8 cellular contexts compared by ENCODE assay signal in genomic region chr5:43120720-43121564, GRCh38. TPM values are rescaled to one million over a fixed set of nuclear protein-coding genes. Genes with fewer than 3 reads are reported as not detected.
DNase-seq lines count a peak whose midpoint lies in the region; ATAC-seq and TF ChIP-seq lines count a peak whose summit lies in the region.

ZNF131 (plus strand) TSS chr5:43120914; CDS start chr5:43122054, 1,140 bp downstream.

- CTCF ChIA-PET in RWPE1 (lab: Yijun Ruan, JAX) = interaction anchor here (0.7 to 1.1 kb wide), 3 partner anchors 11 to 269 kb away, joined by 3 to 4 read pairs (median 3); no protein-coding TSS in a partner anchor

- peak; percentile 98 for DNase-seq in Daoy (ENCODE audit: low read depth)
- peak; percentile 87 for DNase-seq in GOT3 (lab: John Stamatoyannopoulos, UW)
- DNase-seq in LNCaP clone FGC (ENCODE audit: low read depth) = peak; percentile 89
- DNase-seq in RWPE1 (ENCODE audit: low spot score) = peak; percentile 96
- peak; percentile 96 for DNase-seq in activated T-helper 2 cell treated with anti-CD3 and anti-CD28 coated beads, Interferon-gamma antibody, Interleukin-2, Interleukin-4, amounts not matched to agents 10 μg/mL and 5 μg/mL and 100 μg/mL, durations not matched to agents 14 hours and 24 hours and 36 hours (ENCODE audit: low spot score)
- DNase-seq in fibroblast of peridontal ligament (ENCODE audit: extremely low read depth) = peak; percentile 94
- peak; percentile 96 for DNase-seq in natural killer cell treated with Interleukin-12 subunit alpha and Interleukin-12 subunit beta and Interleukin-15 and Interleukin-18, amount 100 ng/mL, for 72 hours (ENCODE audit: low spot score)
- peak; percentile 97 for DNase-seq in stimulated activated naive CD8-positive, alpha-beta T cell treated with anti-CD3 and anti-CD28 coated beads, Interleukin-15, Interleukin-2, amounts not matched to agents 100 U/mL and 50 U/mL, for 24 hours

- no peaks in the 10 kb centered on the region for H3K9me3 Mint-ChIP-seq in activated T-helper 2 cell treated with anti-CD3 and anti-CD28 coated beads, Interferon-gamma antibody, Interleukin-2, Interleukin-4, amounts not matched to agents 10 μg/mL and 5 μg/mL and 100 μg/mL, durations not matched to agents 14 hours and 24 hours and 36 hours
- no peaks in the 10 kb centered on the region for H3K9me3 Mint-ChIP-seq in natural killer cell treated with Interleukin-12 subunit alpha and Interleukin-12 subunit beta and Interleukin-15 and Interleukin-18, amount 100 ng/mL, for 72 hours

- TF ChIP-seq CTCF in LNCaP clone FGC (IDR thresholded peaks at IDR 0.05; ENCODE audit: control insufficient read depth, extremely low read depth, insufficient read depth) = no peak
- no peak for TF ChIP-seq CTCF in RWPE1 (conservative IDR thresholded peaks at IDR 0.05; ENCODE audit: low read depth)

- POLR2A ChIA-PET in RWPE1 (lab: Yijun Ruan, JAX; ENCODE audit: low non-redundant PET) = interaction anchor here (0.5 to 1.2 kb wide), 7 partner anchors 13 to 619 kb away, joined by 3 to 5 read pairs (median 4); partner anchors contain the start of gene HMGCS1

- peak; percentile 98 for ATAC-seq in natural killer cell treated with Interleukin-12 subunit alpha and Interleukin-12 subunit beta and Interleukin-15 and Interleukin-18, amount 100 ng/mL, for 72 hours
- peak; percentile 97 for ATAC-seq in stimulated activated naive CD8-positive, alpha-beta T cell treated with anti-CD3 and anti-CD28 coated beads, Interleukin-15, Interleukin-2, amounts not matched to agents 100 U/mL and 50 U/mL, for 24 hours

- H3K27ac ChIP-seq in RWPE1 = peak within 1 kb of the TSS; percentile 96

- peaks cover 31% of the 10 kb centered on the region for H3K4me1 Mint-ChIP-seq in activated T-helper 2 cell treated with anti-CD3 and anti-CD28 coated beads, Interferon-gamma antibody, Interleukin-2, Interleukin-4, amounts not matched to agents 10 μg/mL and 5 μg/mL and 100 μg/mL, durations not matched to agents 14 hours and 24 hours and 36 hours (ENCODE audit: low read depth)
- peaks cover 13 to 29% of the 10 kb centered on the region in 2 donors for H3K4me1 Mint-ChIP-seq in natural killer cell treated with Interleukin-12 subunit alpha and Interleukin-12 subunit beta and Interleukin-15 and Interleukin-18, amount 100 ng/mL, for 72 hours (ENCODE audit: low read depth in 2 of 2)

- intact Hi-C loops in activated T-helper 2 cell treated with anti-CD3 and anti-CD28 coated beads, Interferon-gamma antibody, Interleukin-2, Interleukin-4, amounts not matched to agents 10 μg/mL and 5 μg/mL and 100 μg/mL, durations not matched to agents 14 hours and 24 hours and 36 hours (cut with micrococcal nuclease) = loop anchor here (1.0 to 5.0 kb wide), 13 partner anchors 16 to 1217 kb away; partner anchors contain the start of genes C5orf34, HMGCS1, PAIP1 and RIMOC1

- peak within 1 kb of the TSS; percentile 96 for H3K4me3 ChIP-seq in LNCaP clone FGC (ENCODE audit: low read depth, low read length)

- H3K36me3 Mint-ChIP-seq in activated T-helper 2 cell treated with anti-CD3 and anti-CD28 coated beads, Interferon-gamma antibody, Interleukin-2, Interleukin-4, amounts not matched to agents 10 μg/mL and 5 μg/mL and 100 μg/mL, durations not matched to agents 14 hours and 24 hours and 36 hours (ENCODE audit: low read depth) = peaks cover 43% of the 10 kb centered on the region
- H3K36me3 Mint-ChIP-seq in natural killer cell treated with Interleukin-12 subunit alpha and Interleukin-12 subunit beta and Interleukin-15 and Interleukin-18, amount 100 ng/mL, for 72 hours = peaks cover 12% of the 10 kb centered on the region

- peak within 1 kb of the TSS; percentile 99 for H3K27ac Mint-ChIP-seq in activated T-helper 2 cell treated with anti-CD3 and anti-CD28 coated beads, Interferon-gamma antibody, Interleukin-2, Interleukin-4, amounts not matched to agents 10 μg/mL and 5 μg/mL and 100 μg/mL, durations not matched to agents 14 hours and 24 hours and 36 hours
- H3K27ac Mint-ChIP-seq in natural killer cell treated with Interleukin-12 subunit alpha and Interleukin-12 subunit beta and Interleukin-15 and Interleukin-18, amount 100 ng/mL, for 72 hours = peak within 1 kb of the TSS; percentile 86 to 91

- no peaks in the 10 kb centered on the region for H3K27me3 Mint-ChIP-seq in activated T-helper 2 cell treated with anti-CD3 and anti-CD28 coated beads, Interferon-gamma antibody, Interleukin-2, Interleukin-4, amounts not matched to agents 10 μg/mL and 5 μg/mL and 100 μg/mL, durations not matched to agents 14 hours and 24 hours and 36 hours (ENCODE audit: low read depth)
- H3K27me3 Mint-ChIP-seq in natural killer cell treated with Interleukin-12 subunit alpha and Interleukin-12 subunit beta and Interleukin-15 and Interleukin-18, amount 100 ng/mL, for 72 hours = no peaks in the 10 kb centered on the region

- H3K4me3 Mint-ChIP-seq in activated T-helper 2 cell treated with anti-CD3 and anti-CD28 coated beads, Interferon-gamma antibody, Interleukin-2, Interleukin-4, amounts not matched to agents 10 μg/mL and 5 μg/mL and 100 μg/mL, durations not matched to agents 14 hours and 24 hours and 36 hours (ENCODE audit: low read depth) = peak within 1 kb of the TSS; percentile 97
- H3K4me3 Mint-ChIP-seq in natural killer cell treated with Interleukin-12 subunit alpha and Interleukin-12 subunit beta and Interleukin-15 and Interleukin-18, amount 100 ng/mL, for 72 hours = peak within 1 kb of the TSS; percentile 94

RNA-seq across cellular contexts. Expression of gene ZNF131, which starts in this region (rescaled TPM):
- total RNA-seq in Daoy (2014; rRNA removed; shearing (Covaris generic)) = 23.7 and 26.6 TPM in 2 replicates
- 37.4 and 40.3 TPM in 2 replicates for total RNA-seq in activated T-helper 2 cell treated with anti-CD3 and anti-CD28 coated beads, Interferon-gamma antibody, Interleukin-2, Interleukin-4, amounts not matched to agents 10 μg/mL and 5 μg/mL and 100 μg/mL, durations not matched to agents 14 hours and 24 hours and 36 hours
- 10 to 100 TPM; 39.5 to 59.9 TPM for total RNA-seq in natural killer cell treated with Interleukin-12 subunit alpha and Interleukin-12 subunit beta and Interleukin-15 and Interleukin-18, amount 100 ng/mL, for 72 hours

Comparison
In these comparisons a context has a peak if more than half of its experiments do, and no peak if none do; other contexts are left out.
1. Peak in every context shown above with its lines: DNase-seq, ATAC-seq, H3K4me3 ChIP-seq and H3K27ac ChIP-seq.